Comparison of ENCODE assay signal across 8 cellular contexts in genomic region chr16:57446530-57447141, GRCh38. TPM values are rescaled to one million over a fixed set of nuclear protein-coding genes. Genes with fewer than 3 reads are reported as not detected.
A peak's percentile ranks its signal among the peaks of the same experiment; 100 is the strongest.
DNase-seq lines count a peak whose midpoint lies in the region; ATAC-seq, FAIRE-seq and TF ChIP-seq lines count a peak whose summit lies in the region.

No MANE protein-coding gene starts in this region.

- peaks cover 15% of the 10 kb centered on the region for H3K36me3 Mint-ChIP-seq in CD8-positive, alpha-beta T cell

- peak; percentile 9 for ATAC-seq in CD8-positive, alpha-beta T cell
- ATAC-seq in HG03354 (IDR thresholded peaks at IDR 0.05; ENCODE audit: poor library complexity, severe bottlenecking, unreplicated experiment) (peak; percentile 49), Panc1 (peak; percentile 46)

- intact Hi-C loops in CD8-positive, alpha-beta T cell (cut with DNase I, micrococcal nuclease): loop anchor here (1.0 to 10.0 kb wide), 11 partner anchors 16 to 1188 kb away; partner anchors contain the start of genes POLR2C (in 2 of the 2), ARL2BP (in 1 of the 2), CFAP20 (in 1 of the 2) and DOK4 (in 1 of the 2)
- intact Hi-C loops in Panc1 (cut with micrococcal nuclease; ENCODE audit: unreplicated experiment) (no loop called here), breast epithelium (cut with DNase I; ENCODE audit: low total_unique reads) (no loop called here), kidney (cut with DNase I) (no loop called here)

- in situ Hi-C loops in Panc1 (cut with HindIII; ENCODE audit: low pct_unique_long_range_greater_than_20kb, low sequenced_read_pairs): no loop called here

- no peak for TF ChIP-seq POLR2A in breast epithelium (IDR thresholded peaks at IDR 0.05)

- no peaks in the 10 kb centered on the region for H3K9me3 Mint-ChIP-seq in CD8-positive, alpha-beta T cell

- BruUV-seq in Panc1 (replicated peaks; lab: Mats Ljungman, UMichigan): no TSS peak

- H3K4me1 ChIP-seq in CD8-positive, alpha-beta T cell (ENCODE audit: insufficient read depth, low read length): peaks cover 20% of the 10 kb centered on the region
- no peaks in the 10 kb centered on the region; the same call in 1 of the 2 replicates for H3K4me1 ChIP-seq in Panc1 (ENCODE audit: control insufficient read depth, insufficient read depth, low read length)
- H3K4me1 ChIP-seq in breast epithelium: peaks cover 0 to 5% of the 10 kb centered on the region in 2 donors
- H3K4me1 ChIP-seq in kidney (ENCODE audit: control insufficient read depth in 1 of 2, insufficient read depth in 1 of 2, low read depth in 1 of 2, low read length in 2 of 2): peaks cover 6 to 9% of the 10 kb centered on the region in 2 donors

- no peaks in the 10 kb centered on the region for H3K27me3 ChIP-seq in CD8-positive, alpha-beta T cell (ENCODE audit: insufficient read depth, low read length)
- H3K27me3 ChIP-seq in Panc1 (ENCODE audit: control insufficient read depth, insufficient read depth, low read length) (no peaks in the 10 kb centered on the region), breast epithelium (no peaks in the 10 kb centered on the region)

- H3K27me3 Mint-ChIP-seq in CD8-positive, alpha-beta T cell (ENCODE audit: low read depth): no peaks in the 10 kb centered on the region

- H3K9ac ChIP-seq in kidney (ENCODE audit: low read length in 2 of 2): peak overlapping the region; percentile 84 to 90

- peak overlapping the region; percentile 91 for H3K4me3 Mint-ChIP-seq in CD8-positive, alpha-beta T cell

- peaks cover 55% of the 10 kb centered on the region for H3K4me1 Mint-ChIP-seq in CD8-positive, alpha-beta T cell (ENCODE audit: low read depth)

- H3K27ac Mint-ChIP-seq in CD8-positive, alpha-beta T cell: peak overlapping the region; percentile 93

- no peaks in the 10 kb centered on the region for H3K36me3 ChIP-seq in CD8-positive, alpha-beta T cell (ENCODE audit: insufficient read depth, low read length)
- peaks cover 9% of the 10 kb centered on the region for H3K36me3 ChIP-seq in Panc1 (ENCODE audit: control insufficient read depth, insufficient read depth, low read length)
- no peaks in the 10 kb centered on the region for H3K36me3 ChIP-seq in breast epithelium
- peaks cover under 1% of the 10 kb centered on the region in 2 donors for H3K36me3 ChIP-seq in kidney (ENCODE audit: control insufficient read depth in 1 of 2, insufficient read depth in 2 of 2, low read length in 2 of 2)

- POLR2A ChIA-PET in CD8-positive, alpha-beta T cell (lab: Charles Lee): interaction anchor here (0.7 to 3.2 kb wide), 10 partner anchors 9 to 260 kb away, joined by 3 to 48 read pairs (median 6); partner anchors contain the start of genes ARL2BP, CCDC102A, POLR2C and PSME3IP1
- POLR2A ChIA-PET in Panc1 (lab: Charles Lee): no interaction called here

- FAIRE-seq in kidney (lab: Jason Lieb, UNC): no peak
- FAIRE-seq in frontal cortex (lab: Jason Lieb, UNC): no peak

- TF ChIP-seq CTCF in CD8-positive, alpha-beta T cell (IDR thresholded peaks at IDR 0.05): no peak
- TF ChIP-seq CTCF in Panc1 (IDR thresholded peaks at IDR 0.05): no peak
- TF ChIP-seq CTCF in breast epithelium (IDR thresholded peaks at IDR 0.05): no peak
- no peak for TF ChIP-seq CTCF in kidney (IDR thresholded peaks at IDR 0.05; ENCODE audit: borderline replicate concordance, extremely low read depth, insufficient read depth)

- H3K4me3 ChIP-seq in CD8-positive, alpha-beta T cell (ENCODE audit: low read depth, low read length): peak overlapping the region; percentile 96
- peak overlapping the region; percentile 85 to 97 for H3K4me3 ChIP-seq in Panc1 (ENCODE audit: low read depth in 2 of 2, low read length in 2 of 2)
- peak overlapping the region; percentile 70 to 99 (median 92) for H3K4me3 ChIP-seq in breast epithelium
- H3K4me3 ChIP-seq in kidney (ENCODE audit: low read length in 2 of 2): peak overlapping the region; percentile 98

- peak overlapping the region; percentile 83 for H3K27ac ChIP-seq in CD8-positive, alpha-beta T cell (ENCODE audit: low read depth, low read length)
- H3K27ac ChIP-seq in Panc1 (ENCODE audit: low read length) (peak overlapping the region; percentile 94), breast epithelium (peak overlapping the region; percentile 83 to 93), kidney (ENCODE audit: low read depth in 2 of 2, low read length in 2 of 2) (peak overlapping the region; percentile 97 to 98)

- DNase-seq in CD8-positive, alpha-beta T cell: peak in 3 of 7 experiments; percentile 19 to 30 (median 22)
- DNase-seq in GM19240 (ENCODE audit: insufficient read length, low spot score) (peak; percentile 35), Panc1 (ENCODE audit: low read depth, low spot score) (no peak), breast epithelium (ENCODE audit: low spot score in 2 of 2) (no peak), kidney (peak; percentile 79), frontal cortex (ENCODE audit: low spot score in 2 of 2) (no peak)
- DNase-seq in stimulated activated CD4-positive, alpha-beta T cell treated with anti-CD3 and anti-CD28 coated beads, Interleukin-4, amount 100 ng/mL, for 1 hour: peak; percentile 22

- CTCF ChIA-PET in CD8-positive, alpha-beta T cell (lab: Charles Lee): interaction anchor here (0.7 to 4.3 kb wide), 12 partner anchors 10 to 255 kb away, joined by 3 to 16 read pairs (median 5); partner anchors contain the start of genes DOK4 and POLR2C
- CTCF ChIA-PET in Panc1 (lab: Charles Lee): interaction anchor here (1.0 kb wide), 1 partner anchor 74 kb away, joined by 3 read pairs; no protein-coding TSS in a partner anchor

- no peaks in the 10 kb centered on the region for H3K9me3 ChIP-seq in CD8-positive, alpha-beta T cell (ENCODE audit: low read length)
- no peaks in the 10 kb centered on the region for H3K9me3 ChIP-seq in Panc1 (ENCODE audit: control insufficient read depth, insufficient read depth, low read depth, low read length)
- H3K9me3 ChIP-seq in breast epithelium: no peaks in the 10 kb centered on the region
- no peaks in the 10 kb centered on the region for H3K9me3 ChIP-seq in kidney (ENCODE audit: control insufficient read depth in 1 of 2, low read length in 2 of 2)

RNA-seq across cellular contexts. Expression of gene CIAPIN1, which starts 0.5 kb away (rescaled TPM):
- 10 to 100 TPM; 28.6 to 29.7 TPM for total RNA-seq in CD8-positive, alpha-beta T cell
- total RNA-seq in Panc1 (2021; ENCODE audit: unreplicated experiment) (64.0 TPM), breast epithelium (10 to 100 TPM; 23.4 to 33.2 (median 28.8) TPM), kidney (53.6 TPM), frontal cortex (90.9 TPM)
- 65.3 TPM for polyA plus RNA-seq in Panc1 (2012; ENCODE audit: insufficient read length)
- polyA plus RNA-seq in kidney (ENCODE audit: insufficient read depth, low read depth, low replicate concordance): 56.3 TPM

RNA-seq across cellular contexts. Expression of gene COQ9, which starts 0.6 kb away (rescaled TPM):
- total RNA-seq in CD8-positive, alpha-beta T cell: 10 to 100 TPM in 1 of 2 experiments, 1 to 10 TPM in 1; 8.1 to 11.7 TPM
- 48.5 TPM for total RNA-seq in Panc1 (2021; ENCODE audit: unreplicated experiment)
- 52.7 TPM for polyA plus RNA-seq in Panc1 (2012; ENCODE audit: insufficient read length)
- total RNA-seq in breast epithelium: 10 to 100 TPM; 36.0 to 42.6 (median 40.7) TPM
- total RNA-seq in kidney: 78.0 TPM
- 200 TPM for polyA plus RNA-seq in kidney (ENCODE audit: insufficient read depth, low read depth, low replicate concordance)
- total RNA-seq in frontal cortex: 26.1 TPM

RNA-seq across cellular contexts. Expression of gene POLR2C, which starts 15.8 kb away (rescaled TPM):
- total RNA-seq in CD8-positive, alpha-beta T cell: 100 to 1,000 TPM; 101 to 112 TPM
- 53.9 TPM for total RNA-seq in Panc1 (2021; ENCODE audit: unreplicated experiment)
- 89.5 TPM for polyA plus RNA-seq in Panc1 (2012; ENCODE audit: insufficient read length)
- 100 to 1,000 TPM; 119 to 129 (median 127) TPM for total RNA-seq in breast epithelium
- total RNA-seq in kidney: 58.9 TPM
- polyA plus RNA-seq in kidney (ENCODE audit: insufficient read depth, low read depth, low replicate concordance): 68.9 TPM
- 70.9 TPM for total RNA-seq in frontal cortex

RNA-seq across cellular contexts. Expression of gene DOK4, which starts 39.7 kb away (rescaled TPM):
- total RNA-seq in CD8-positive, alpha-beta T cell: 1 to 10 TPM; 1.7 to 1.9 TPM
- total RNA-seq in Panc1 (2021; ENCODE audit: unreplicated experiment): 6.8 TPM
- 11.1 TPM for polyA plus RNA-seq in Panc1 (2012; ENCODE audit: insufficient read length)
- total RNA-seq in breast epithelium: 10 to 100 TPM; 13.1 to 20.3 (median 17.6) TPM
- 63.7 TPM for total RNA-seq in kidney
- 57.2 TPM for polyA plus RNA-seq in kidney (ENCODE audit: insufficient read depth, low read depth, low replicate concordance)
- total RNA-seq in frontal cortex: 71.7 TPM

RNA-seq across cellular contexts. Expression of gene CCL17, which starts 42.1 kb away (rescaled TPM):
- total RNA-seq in CD8-positive, alpha-beta T cell: not detected
- total RNA-seq in Panc1 (2021; ENCODE audit: unreplicated experiment) (not detected), breast epithelium (not detected), kidney (1.5 TPM), frontal cortex (not detected)
- not detected for polyA plus RNA-seq in Panc1 (2012; ENCODE audit: insufficient read length)
- polyA plus RNA-seq in kidney (ENCODE audit: insufficient read depth, low read depth, low replicate concordance): not detected

Comparison
In these comparisons a context has a peak if more than half of its experiments do, and no peak if none do; other contexts are left out.
1. DNase-seq: peak in GM19240 (single experiment), kidney (single experiment) and stimulated activated CD4-positive, alpha-beta T cell treated with anti-CD3 and anti-CD28 coated beads, Interleukin-4, amount 100 ng/mL, for 1 hour (single experiment); none in Panc1 (single experiment), breast epithelium (0 of 2) and frontal cortex (0 of 2).
2. intact Hi-C loops: an anchor here in CD8-positive, alpha-beta T cell (1.0 to 10.0 kb wide); none called in Panc1, breast epithelium and kidney.
3. Peak in every context shown above with its lines, with median percentiles within 50 percentile points of each other: ATAC-seq, H3K27ac ChIP-seq and H3K4me3 ChIP-seq.